17 cellular contexts compared by ENCODE assay signal in genomic region chr10:48383393-48383792, GRCh38.
"Had no signal": no experiment of that assay in that cellular context is flagged by ENCODE, and none has a peak within 500 bp of the region (broad histone marks: within the 10 kb centered on the region; RNA-seq: fewer than 3 reads in every experiment).

No MANE protein-coding gene starts in this region.

- H3K36me3 ChIP-seq: colonic mucosa had no signal

- H3K4me1 ChIP-seq: colonic mucosa had no signal

- DNase-seq: activated CD4-positive, alpha-beta T cell treated with anti-CD3 and anti-CD28 coated beads, Interleukin-2, amount 50 U/mL, for 48 hours; activated CD4-positive, CD25-positive, alpha-beta regulatory T cell treated with anti-CD3 and anti-CD28 coated beads, Interleukin-2, amount 50 U/mL, for 72 hours; activated gamma-delta T cell; activated naive CD8-positive, alpha-beta T cell treated with anti-CD3 and anti-CD28 coated beads, Interleukin-2, amount 10 ng/mL, durations not matched to agents 7 days and 5 days; activated T-cell treated with anti-CD3 and anti-CD28 coated beads, Interleukin-2, amount 50 U/mL, for 48 hours; caudate nucleus; colonic mucosa; effector CD4-positive, alpha-beta T cell; kidney glomerular epithelial cell; naive thymus-derived CD4-positive, alpha-beta T cell; retina; stimulated activated naive B cell treated with anti-CD40 and anti-IgM and Interleukin-4, amounts not matched to agents 10 μg/mL and 1 μg/mL and 100 μg/mL, for 72 hours; substantia nigra; SW 1271 had no signal

- H3K4me2 ChIP-seq: smooth muscle cell had no signal

- H3K4me1 Mint-ChIP-seq: activated naive CD8-positive, alpha-beta T cell treated with anti-CD3 and anti-CD28 coated beads, Interleukin-2, amount 10 ng/mL, durations not matched to agents 7 days and 5 days had no signal

- H3K27ac ChIP-seq: colonic mucosa had no signal

- H3K27me3 ChIP-seq: colonic mucosa had no signal

- H3K27me3 Mint-ChIP-seq: activated naive CD8-positive, alpha-beta T cell treated with anti-CD3 and anti-CD28 coated beads, Interleukin-2, amount 10 ng/mL, durations not matched to agents 7 days and 5 days; naive thymus-derived CD4-positive, alpha-beta T cell; stimulated activated naive B cell treated with anti-CD40 and anti-IgM and Interleukin-4, amounts not matched to agents 10 μg/mL and 1 μg/mL and 100 μg/mL, for 72 hours; type B pancreatic cell had no signal

- H3K4me3 ChIP-seq: colonic mucosa, smooth muscle cell had no signal

- ATAC-seq: naive thymus-derived CD4-positive, alpha-beta T cell; stimulated activated naive B cell treated with anti-CD40 and anti-IgM and Interleukin-4, amounts not matched to agents 10 μg/mL and 1 μg/mL and 100 μg/mL, for 72 hours had no signal

- H3K4me3 Mint-ChIP-seq: activated naive CD8-positive, alpha-beta T cell treated with anti-CD3 and anti-CD28 coated beads, Interleukin-2, amount 10 ng/mL, durations not matched to agents 7 days and 5 days; naive thymus-derived CD4-positive, alpha-beta T cell; stimulated activated naive B cell treated with anti-CD40 and anti-IgM and Interleukin-4, amounts not matched to agents 10 μg/mL and 1 μg/mL and 100 μg/mL, for 72 hours; T-helper 2 cell treated with Interferon-gamma antibody and Interleukin-4, amounts not matched to agents 5 μg/mL and 100 μg/mL, for 36 hours; type B pancreatic cell had no signal

- H3K36me3 Mint-ChIP-seq: type B pancreatic cell had no signal

- H3K9me3 Mint-ChIP-seq: activated naive CD8-positive, alpha-beta T cell treated with anti-CD3 and anti-CD28 coated beads, Interleukin-2, amount 10 ng/mL, durations not matched to agents 7 days and 5 days; T-helper 2 cell treated with Interferon-gamma antibody and Interleukin-4, amounts not matched to agents 5 μg/mL and 100 μg/mL, for 36 hours; type B pancreatic cell had no signal

- H3K9me3 ChIP-seq: colonic mucosa had no signal

- H3K27ac Mint-ChIP-seq: activated naive CD8-positive, alpha-beta T cell treated with anti-CD3 and anti-CD28 coated beads, Interleukin-2, amount 10 ng/mL, durations not matched to agents 7 days and 5 days; naive thymus-derived CD4-positive, alpha-beta T cell; stimulated activated naive B cell treated with anti-CD40 and anti-IgM and Interleukin-4, amounts not matched to agents 10 μg/mL and 1 μg/mL and 100 μg/mL, for 72 hours; T-helper 2 cell treated with Interferon-gamma antibody and Interleukin-4, amounts not matched to agents 5 μg/mL and 100 μg/mL, for 36 hours; type B pancreatic cell had no signal
